In genomic region chr2:26067186-26067974, GRCh38 we compare ENCODE assay signal across 14 cellular contexts. TPM values are rescaled to one million over a fixed set of nuclear protein-coding genes. Genes with fewer than 3 reads are reported as not detected.
DNase-seq lines count a peak whose midpoint lies in the region; ATAC-seq and TF ChIP-seq lines count a peak whose summit lies in the region.
"Had no signal": no experiment of that assay in that cellular context is flagged by ENCODE, and none has a peak within 500 bp of the region (broad histone marks: within the 10 kb centered on the region; RNA-seq: fewer than 3 reads in every experiment).

No MANE protein-coding gene starts in this region.

- 72 to 96% (median 88%) methylated on average over 1 of the region's 1 CpG for WGBS in spleen, 5 donors

- POLR2A ChIA-PET in activated CD4-positive, alpha-beta T cell treated with anti-CD3 and anti-CD28 coated beads, Interleukin-2, amount 10 ng/mL, durations not matched to agents 7 days and 5 days (lab: Charles Lee) = interaction anchor here (0.6 to 0.7 kb wide), 2 partner anchors 34 to 35 kb away, joined by 3 read pairs; no protein-coding TSS in a partner anchor

- H3K27me3 Mint-ChIP-seq in activated CD4-positive, alpha-beta T cell treated with anti-CD3 and anti-CD28 coated beads, Interleukin-2, amount 10 ng/mL, durations not matched to agents 7 days and 5 days = no peaks in the 10 kb centered on the region
- no peaks in the 10 kb centered on the region for H3K27me3 Mint-ChIP-seq in central memory CD8-positive, alpha-beta T cell
- H3K27me3 Mint-ChIP-seq: activated naive CD4-positive, alpha-beta T cell treated with anti-CD3 and anti-CD28 coated beads, Interleukin-2, amount 10 ng/mL, durations not matched to agents 7 days and 5 days; naive B cell had no signal

- no peaks in the 10 kb centered on the region for H3K27me3 ChIP-seq in spleen (replicated peaks in 1 of 7)
- H3K27me3 ChIP-seq: foreskin keratinocyte had no signal

- no peaks in the 10 kb centered on the region for H3K9me3 Mint-ChIP-seq in activated CD4-positive, alpha-beta T cell treated with anti-CD3 and anti-CD28 coated beads, Interleukin-2, amount 10 ng/mL, durations not matched to agents 7 days and 5 days
- H3K9me3 Mint-ChIP-seq in central memory CD8-positive, alpha-beta T cell = no peaks in the 10 kb centered on the region
- H3K9me3 Mint-ChIP-seq: activated naive CD4-positive, alpha-beta T cell treated with anti-CD3 and anti-CD28 coated beads, Interleukin-2, amount 10 ng/mL, durations not matched to agents 7 days and 5 days; naive B cell had no signal

- no peak overlapping the region for H3K4me3 ChIP-seq in spleen
- H3K4me3 ChIP-seq: coronary artery had no signal

- intact Hi-C loops in spleen (cut with DNase I; ENCODE audit: low total_unique reads) = no loop called here

- peaks cover 49% of the 10 kb centered on the region for H3K4me1 Mint-ChIP-seq in activated CD4-positive, alpha-beta T cell treated with anti-CD3 and anti-CD28 coated beads, Interleukin-2, amount 10 ng/mL, durations not matched to agents 7 days and 5 days
- H3K4me1 Mint-ChIP-seq in central memory CD8-positive, alpha-beta T cell = peaks cover 41% of the 10 kb centered on the region

- no peak for DNase-seq in activated CD4-positive, alpha-beta T cell treated with anti-CD3 and anti-CD28 coated beads, Interleukin-2, amount 10 ng/mL, durations not matched to agents 7 days and 5 days
- no peak for DNase-seq in activated CD4-positive, alpha-beta T cell treated with anti-CD3 and anti-CD28 coated beads for 48 hours
- peak; percentile 64 for DNase-seq in OCI-M1 (lab: John Stamatoyannopoulos, UW)
- no peak for DNase-seq in central memory CD8-positive, alpha-beta T cell (ENCODE audit: low spot score in 2 of 2)
- no peak for DNase-seq in spleen
- DNase-seq in NCI-H146 (lab: John Stamatoyannopoulos, UW) = no peak
- DNase-seq: activated naive CD4-positive, alpha-beta T cell treated with anti-CD3 and anti-CD28 coated beads, Interleukin-2, amount 10 ng/mL, durations not matched to agents 7 days and 5 days; foreskin keratinocyte; naive B cell; NCI-H510A; small intestine had no signal

- H3K36me3 ChIP-seq in spleen = peaks cover 0 to 35% (median 3%) of the 10 kb centered on the region in 6 donors

- TF ChIP-seq CTCF in spleen (IDR thresholded peaks at IDR 0.05 in 8 of 11, conservative IDR thresholded peaks at IDR 0.05 in 3 of 11) = no peak

- no peaks in the 10 kb centered on the region for H3K9me3 ChIP-seq in spleen

- peak overlapping the region; percentile 80 for H3K27ac Mint-ChIP-seq in activated CD4-positive, alpha-beta T cell treated with anti-CD3 and anti-CD28 coated beads, Interleukin-2, amount 10 ng/mL, durations not matched to agents 7 days and 5 days
- peak overlapping the region; percentile 44 for H3K27ac Mint-ChIP-seq in central memory CD8-positive, alpha-beta T cell (ENCODE audit: low read depth)

- CTCF ChIA-PET in activated CD4-positive, alpha-beta T cell treated with anti-CD3 and anti-CD28 coated beads, Interleukin-2, amount 10 ng/mL, durations not matched to agents 7 days and 5 days (lab: Charles Lee) = interaction anchor here (1.0 to 2.6 kb wide), 2 partner anchors 12 to 16 kb away, joined by 3 to 10 read pairs; no protein-coding TSS in a partner anchor

- no peak for ATAC-seq in central memory CD8-positive, alpha-beta T cell (replicated peaks; ENCODE audit: extremely low read depth, poor library complexity, severe bottlenecking)
- ATAC-seq in GM21423 (IDR thresholded peaks at IDR 0.05; ENCODE audit: unreplicated experiment) = no peak
- ATAC-seq in GM19455 (IDR thresholded peaks at IDR 0.05; ENCODE audit: unreplicated experiment) = no peak
- ATAC-seq: foreskin keratinocyte had no signal

- H3K4me3 Mint-ChIP-seq in activated CD4-positive, alpha-beta T cell treated with anti-CD3 and anti-CD28 coated beads, Interleukin-2, amount 10 ng/mL, durations not matched to agents 7 days and 5 days = no peak overlapping the region
- peak overlapping the region; percentile 51 for H3K4me3 Mint-ChIP-seq in central memory CD8-positive, alpha-beta T cell

- H3K27ac ChIP-seq in spleen = peak overlapping the region in 5 of 8 donors; percentile 60 to 74 (median 67)
- H3K27ac ChIP-seq: coronary artery had no signal

- H3K4me1 ChIP-seq in spleen = peaks cover 17 to 100% (median 56%) of the 10 kb centered on the region in 6 donors

- TF ChIP-seq POLR2A in spleen (IDR thresholded peaks at IDR 0.05) = no peak

- H3K36me3 Mint-ChIP-seq in activated CD4-positive, alpha-beta T cell treated with anti-CD3 and anti-CD28 coated beads, Interleukin-2, amount 10 ng/mL, durations not matched to agents 7 days and 5 days (ENCODE audit: low read depth) = peaks cover 17% of the 10 kb centered on the region
- peaks cover 10% of the 10 kb centered on the region for H3K36me3 Mint-ChIP-seq in central memory CD8-positive, alpha-beta T cell (ENCODE audit: insufficient read depth)

RNA-seq across cellular contexts. Expression of gene RAB10, which starts 33.5 kb away (rescaled TPM):
- 100 to 1,000 TPM; 107 to 123 TPM for total RNA-seq in activated CD4-positive, alpha-beta T cell treated with anti-CD3 and anti-CD28 coated beads, Interleukin-2, amount 10 ng/mL, durations not matched to agents 7 days and 5 days
- total RNA-seq in spleen = 100 to 1,000 TPM; 104 to 135 (median 123) TPM
- 10 to 100 TPM; 24.4 to 42.4 (median 34.3) TPM for polyA plus RNA-seq in spleen
